In the genomic region with DNA sequence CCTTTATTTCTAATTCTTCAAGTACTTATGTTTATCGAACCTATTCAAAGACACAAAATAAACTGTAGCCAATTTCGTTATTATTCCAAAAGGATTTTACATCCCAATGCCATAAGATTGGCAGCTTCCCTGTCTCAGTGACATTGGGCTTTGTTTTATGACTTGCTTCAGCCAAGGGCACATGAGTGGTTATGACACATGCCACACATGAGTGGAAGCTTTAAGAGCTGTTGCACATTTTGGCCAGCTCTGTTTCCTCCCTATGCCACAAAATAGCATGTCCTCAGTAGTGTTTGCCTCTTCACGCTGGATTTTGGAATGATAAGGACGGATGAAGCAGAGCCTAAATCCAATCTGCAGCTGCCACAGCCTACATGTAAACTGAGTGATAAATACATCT, we compare ENCODE assay signal across 1 cellular context.
TF ChIP-seq lines count a peak whose summit lies in the region.

No MANE protein-coding gene starts in this region.

TF ChIP-seq in GM23338, 12 proteins besides CTCF, POLR2A, EP300 and RAD21 (continued from another document):
- TF ChIP-seq, protein P1, sequence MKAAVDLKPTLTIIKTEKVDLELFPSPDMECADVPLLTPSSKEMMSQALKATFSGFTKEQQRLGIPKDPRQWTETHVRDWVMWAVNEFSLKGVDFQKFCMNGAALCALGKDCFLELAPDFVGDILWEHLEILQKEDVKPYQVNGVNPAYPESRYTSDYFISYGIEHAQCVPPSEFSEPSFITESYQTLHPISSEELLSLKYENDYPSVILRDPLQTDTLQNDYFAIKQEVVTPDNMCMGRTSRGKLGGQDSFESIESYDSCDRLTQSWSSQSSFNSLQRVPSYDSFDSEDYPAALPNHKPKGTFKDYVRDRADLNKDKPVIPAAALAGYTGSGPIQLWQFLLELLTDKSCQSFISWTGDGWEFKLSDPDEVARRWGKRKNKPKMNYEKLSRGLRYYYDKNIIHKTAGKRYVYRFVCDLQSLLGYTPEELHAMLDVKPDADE (IDR thresholded peaks at IDR 0.05) = no peak
- no peak for TF ChIP-seq CREB1 (CRISPR knock-in tag; IDR thresholded peaks at IDR 0.05; ENCODE audit: low read depth)
- TF ChIP-seq, protein P2, sequence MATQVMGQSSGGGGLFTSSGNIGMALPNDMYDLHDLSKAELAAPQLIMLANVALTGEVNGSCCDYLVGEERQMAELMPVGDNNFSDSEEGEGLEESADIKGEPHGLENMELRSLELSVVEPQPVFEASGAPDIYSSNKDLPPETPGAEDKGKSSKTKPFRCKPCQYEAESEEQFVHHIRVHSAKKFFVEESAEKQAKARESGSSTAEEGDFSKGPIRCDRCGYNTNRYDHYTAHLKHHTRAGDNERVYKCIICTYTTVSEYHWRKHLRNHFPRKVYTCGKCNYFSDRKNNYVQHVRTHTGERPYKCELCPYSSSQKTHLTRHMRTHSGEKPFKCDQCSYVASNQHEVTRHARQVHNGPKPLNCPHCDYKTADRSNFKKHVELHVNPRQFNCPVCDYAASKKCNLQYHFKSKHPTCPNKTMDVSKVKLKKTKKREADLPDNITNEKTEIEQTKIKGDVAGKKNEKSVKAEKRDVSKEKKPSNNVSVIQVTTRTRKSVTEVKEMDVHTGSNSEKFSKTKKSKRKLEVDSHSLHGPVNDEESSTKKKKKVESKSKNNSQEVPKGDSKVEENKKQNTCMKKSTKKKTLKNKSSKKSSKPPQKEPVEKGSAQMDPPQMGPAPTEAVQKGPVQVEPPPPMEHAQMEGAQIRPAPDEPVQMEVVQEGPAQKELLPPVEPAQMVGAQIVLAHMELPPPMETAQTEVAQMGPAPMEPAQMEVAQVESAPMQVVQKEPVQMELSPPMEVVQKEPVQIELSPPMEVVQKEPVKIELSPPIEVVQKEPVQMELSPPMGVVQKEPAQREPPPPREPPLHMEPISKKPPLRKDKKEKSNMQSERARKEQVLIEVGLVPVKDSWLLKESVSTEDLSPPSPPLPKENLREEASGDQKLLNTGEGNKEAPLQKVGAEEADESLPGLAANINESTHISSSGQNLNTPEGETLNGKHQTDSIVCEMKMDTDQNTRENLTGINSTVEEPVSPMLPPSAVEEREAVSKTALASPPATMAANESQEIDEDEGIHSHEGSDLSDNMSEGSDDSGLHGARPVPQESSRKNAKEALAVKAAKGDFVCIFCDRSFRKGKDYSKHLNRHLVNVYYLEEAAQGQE (IDR thresholded peaks at IDR 0.05; ENCODE audit: unreplicated experiment) = no peak
